Comparison of ENCODE assay signal across 1 cellular context in the genomic region with DNA sequence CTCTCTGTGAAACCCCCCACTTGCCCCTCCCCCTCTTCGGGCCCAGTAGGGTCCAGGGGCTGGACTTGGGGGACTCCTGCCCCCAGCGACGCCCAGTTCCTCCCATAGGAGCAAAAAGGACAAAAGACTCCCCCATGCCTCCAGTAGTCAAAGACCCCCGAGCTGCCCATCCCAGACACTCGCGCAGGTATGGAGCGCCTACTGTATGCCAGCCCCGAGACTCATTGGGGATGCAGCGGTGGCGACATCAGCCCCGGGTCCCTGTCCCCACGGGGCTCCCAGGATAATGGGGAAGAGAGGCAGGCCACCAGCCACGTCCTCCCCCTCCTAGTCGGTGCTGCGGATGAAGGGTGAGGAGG.
TF ChIP-seq lines count a peak whose summit lies in the region.

No MANE protein-coding gene starts in this region.

TF ChIP-seq in IMR-90, 13 proteins besides CTCF, POLR2A, EP300 and RAD21:
- no peak for TF ChIP-seq CEBPB (IDR thresholded peaks at IDR 0.05; ENCODE audit: low read depth, low read length)
- no peak for TF ChIP-seq RCOR1 (IDR thresholded peaks at IDR 0.05; ENCODE audit: insufficient replicate concordance, low read length)
- TF ChIP-seq, protein P1, sequence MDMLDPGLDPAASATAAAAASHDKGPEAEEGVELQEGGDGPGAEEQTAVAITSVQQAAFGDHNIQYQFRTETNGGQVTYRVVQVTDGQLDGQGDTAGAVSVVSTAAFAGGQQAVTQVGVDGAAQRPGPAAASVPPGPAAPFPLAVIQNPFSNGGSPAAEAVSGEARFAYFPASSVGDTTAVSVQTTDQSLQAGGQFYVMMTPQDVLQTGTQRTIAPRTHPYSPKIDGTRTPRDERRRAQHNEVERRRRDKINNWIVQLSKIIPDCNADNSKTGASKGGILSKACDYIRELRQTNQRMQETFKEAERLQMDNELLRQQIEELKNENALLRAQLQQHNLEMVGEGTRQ (IDR thresholded peaks at IDR 0.05; ENCODE audit: low read depth, low read length): no peak
- no peak for TF ChIP-seq RFX5 (IDR thresholded peaks at IDR 0.05; ENCODE audit: low read depth, low read length)
- no peak for TF ChIP-seq BHLHE40 (IDR thresholded peaks at IDR 0.05; ENCODE audit: low read depth, low read length)
- no peak for TF ChIP-seq MXI1 (IDR thresholded peaks at IDR 0.05; ENCODE audit: borderline replicate concordance, low read depth, low read length)
- TF ChIP-seq NFE2L2 (IDR thresholded peaks at IDR 0.05; ENCODE audit: low read depth, low read length): no peak
- TF ChIP-seq CHD1 (IDR thresholded peaks at IDR 0.05; ENCODE audit: low read depth, low read length): no peak
- no peak for TF ChIP-seq MAFK (IDR thresholded peaks at IDR 0.05; ENCODE audit: low read depth, low read length)
- TF ChIP-seq SMC3 (IDR thresholded peaks at IDR 0.05; ENCODE audit: low read depth, low read length): no peak
- TF ChIP-seq, protein P2, sequence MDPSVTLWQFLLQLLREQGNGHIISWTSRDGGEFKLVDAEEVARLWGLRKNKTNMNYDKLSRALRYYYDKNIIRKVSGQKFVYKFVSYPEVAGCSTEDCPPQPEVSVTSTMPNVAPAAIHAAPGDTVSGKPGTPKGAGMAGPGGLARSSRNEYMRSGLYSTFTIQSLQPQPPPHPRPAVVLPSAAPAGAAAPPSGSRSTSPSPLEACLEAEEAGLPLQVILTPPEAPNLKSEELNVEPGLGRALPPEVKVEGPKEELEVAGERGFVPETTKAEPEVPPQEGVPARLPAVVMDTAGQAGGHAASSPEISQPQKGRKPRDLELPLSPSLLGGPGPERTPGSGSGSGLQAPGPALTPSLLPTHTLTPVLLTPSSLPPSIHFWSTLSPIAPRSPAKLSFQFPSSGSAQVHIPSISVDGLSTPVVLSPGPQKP (IDR thresholded peaks at IDR 0.05; ENCODE audit: borderline replicate concordance, low read depth, low read length): no peak
